In the genomic region with DNA sequence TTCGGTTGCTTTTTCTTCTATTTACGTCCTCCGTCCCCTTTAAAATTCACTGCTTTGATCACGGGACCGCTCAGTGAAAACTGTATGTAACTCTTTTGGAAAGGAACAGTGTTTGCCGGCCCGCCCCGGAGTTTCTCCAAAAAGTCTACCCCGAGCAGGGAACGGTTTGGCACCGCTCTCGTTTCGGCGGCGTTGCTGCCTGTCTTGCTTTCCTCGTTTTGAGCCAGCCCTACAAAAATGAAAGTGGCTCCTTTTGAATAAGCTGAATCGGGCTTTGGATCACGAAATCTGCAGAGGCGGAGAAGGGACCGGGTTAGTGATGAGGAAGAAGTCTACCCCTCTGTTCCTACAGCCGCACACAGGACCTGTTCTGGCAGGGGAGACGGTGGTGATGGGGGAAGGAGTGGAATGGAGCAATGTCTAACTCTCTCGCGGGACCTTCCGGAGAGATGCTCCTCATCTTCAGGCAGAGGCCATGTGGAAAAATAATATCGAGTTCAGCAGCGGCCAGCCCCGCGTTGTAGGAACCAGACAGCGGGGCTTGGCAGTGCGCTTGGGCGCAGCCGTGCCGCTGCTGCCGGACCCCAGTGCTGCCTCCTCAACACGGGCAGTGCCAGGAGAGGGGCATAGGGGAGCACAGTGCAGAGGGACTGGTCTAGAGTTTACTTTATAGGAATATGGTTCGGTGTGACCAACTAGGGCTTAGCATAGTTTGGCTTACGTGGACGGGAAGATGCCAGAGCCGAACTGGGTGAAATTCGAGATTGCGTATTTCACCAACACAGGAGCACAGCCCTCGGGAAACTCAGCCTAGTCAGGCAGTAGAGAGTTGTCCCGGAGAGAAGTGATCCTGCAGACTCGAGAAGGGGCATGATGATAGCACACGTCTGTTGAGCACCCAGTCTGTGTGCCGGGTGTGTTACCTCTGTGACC, we compare ENCODE assay signal across 9 cellular contexts. TPM values are rescaled to one million over a fixed set of nuclear protein-coding genes. Genes with fewer than 3 reads are reported as not detected.
A peak's percentile ranks its signal among the peaks of the same experiment; 100 is the strongest.
DNase-seq lines count a peak whose midpoint lies in the region; ATAC-seq and TF ChIP-seq lines count a peak whose summit lies in the region.
"Had no signal": no experiment of that assay in that cellular context is flagged by ENCODE, and none has a peak within 500 bp of the region (broad histone marks: within the 10 kb centered on the region; RNA-seq: fewer than 3 reads in every experiment).

No MANE protein-coding gene starts in this region.

- H3K4me1 Mint-ChIP-seq in central memory CD8-positive, alpha-beta T cell: peaks cover 13% of the 10 kb centered on the region

- H3K9me3 ChIP-seq in stomach: no peaks in the 10 kb centered on the region

- intact Hi-C loops in stomach (cut with DNase I; ENCODE audit: low total_unique reads): no loop called here

- TF ChIP-seq POLR2A in stomach (IDR thresholded peaks at IDR 0.05): no peak

- TF ChIP-seq EP300 in stomach (IDR thresholded peaks at IDR 0.05): no peak

- no peak for TF ChIP-seq CTCF in stomach (IDR thresholded peaks at IDR 0.05)

- peaks cover 22 to 53% (median 39%) of the 10 kb centered on the region in 4 donors for H3K4me1 ChIP-seq in stomach

- H3K36me3 Mint-ChIP-seq in central memory CD8-positive, alpha-beta T cell (ENCODE audit: insufficient read depth): no peaks in the 10 kb centered on the region

- peak; percentile 18 for DNase-seq in activated CD4-positive, alpha-beta T cell treated with anti-CD3 and anti-CD28 coated beads for 48 hours
- no peak for DNase-seq in activated CD4-positive, alpha-beta T cell treated with anti-CD3 and anti-CD28 coated beads for 4 hours
- no peak for DNase-seq in central memory CD8-positive, alpha-beta T cell (ENCODE audit: low spot score in 2 of 2)
- DNase-seq in left kidney (ENCODE audit: low read depth, low spot score) (peak; percentile 67), stomach (no peak), NCI-H524 treated with DMSO at 0.1 percent for 48 hours (lab: John Stamatoyannopoulos, UW) (no peak)

- H3K4me3 Mint-ChIP-seq in central memory CD8-positive, alpha-beta T cell: peak overlapping the region; percentile 79

- no peak overlapping the region for H3K27ac Mint-ChIP-seq in central memory CD8-positive, alpha-beta T cell (ENCODE audit: low read depth)

- no peaks in the 10 kb centered on the region for H3K36me3 ChIP-seq in stomach

- H3K27ac ChIP-seq in stomach: peak overlapping the region; percentile 9 to 92 (median 80)
- H3K27ac ChIP-seq: VCaP had no signal

- no peak for ATAC-seq in central memory CD8-positive, alpha-beta T cell (replicated peaks; ENCODE audit: extremely low read depth, poor library complexity, severe bottlenecking)
- no peak for ATAC-seq in HG03342 (IDR thresholded peaks at IDR 0.05; ENCODE audit: unreplicated experiment)
- no peak for ATAC-seq in GM18868 (IDR thresholded peaks at IDR 0.05; ENCODE audit: unreplicated experiment)

- H3K9me3 Mint-ChIP-seq in central memory CD8-positive, alpha-beta T cell: no peaks in the 10 kb centered on the region

- peak overlapping the region; percentile 60 to 81 (median 72) for H3K4me3 ChIP-seq in stomach

- peaks cover 0 to 58% (median 14%) of the 10 kb centered on the region in 3 donors for H3K27me3 ChIP-seq in stomach

- 11 to 20% (median 17%) methylated on average over 43 to 47 of the region's 47 CpGs for WGBS in stomach, 5 donors

- H3K27me3 Mint-ChIP-seq in central memory CD8-positive, alpha-beta T cell: peaks cover 76% of the 10 kb centered on the region

RNA-seq across cellular contexts. Expression of gene HTRA1, which starts 1.4 kb away (rescaled TPM):
- total RNA-seq in stomach: 10 to 100 TPM; 45.9 to 81.2 (median 69.5) TPM
- 10 to 100 TPM; 26.3 to 31.5 (median 27.0) TPM for polyA plus RNA-seq in stomach

RNA-seq across cellular contexts. Expression of gene ARMS2, which starts 8.3 kb away (rescaled TPM):
- not detected for total RNA-seq in stomach
- polyA plus RNA-seq in stomach: not detected

Comparison
In these comparisons a context has a peak if more than half of its experiments do, and no peak if none do; other contexts are left out.
1. DNase-seq: peak in activated CD4-positive, alpha-beta T cell treated with anti-CD3 and anti-CD28 coated beads for 48 hours (single experiment) and left kidney (single experiment); none in activated CD4-positive, alpha-beta T cell treated with anti-CD3 and anti-CD28 coated beads for 4 hours (0 of 2), central memory CD8-positive, alpha-beta T cell (0 of 2), stomach (single experiment) and NCI-H524 treated with DMSO at 0.1 percent for 48 hours (single experiment).